ENCODE assay signal across 22 cellular contexts in the genomic region with DNA sequence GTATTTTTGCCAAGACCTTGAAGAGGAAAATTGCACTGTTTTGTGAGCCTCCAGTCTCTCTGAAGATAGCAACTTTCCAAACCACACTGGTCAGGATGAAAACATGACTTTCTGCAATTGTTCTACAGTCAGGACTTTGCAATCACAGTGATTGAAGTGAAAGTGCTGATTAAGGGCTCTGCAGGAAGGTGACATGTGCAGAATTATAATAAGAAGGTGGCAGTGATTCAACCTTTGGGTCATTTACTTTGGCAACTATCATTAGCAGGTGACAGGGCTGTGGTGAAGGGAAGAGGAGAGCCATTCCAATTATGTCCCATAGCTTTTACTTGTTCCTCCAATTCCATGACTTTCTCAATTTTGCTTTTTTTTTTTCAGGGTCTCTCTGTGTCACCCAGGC.
"Had no signal": no experiment of that assay in that cellular context is flagged by ENCODE, and none has a peak within 500 bp of the region (broad histone marks: within the 10 kb centered on the region; RNA-seq: fewer than 3 reads in every experiment).

No MANE protein-coding gene starts in this region.

- H3K9me3 ChIP-seq: body of pancreas, thoracic aorta, vagina had no signal

- H3K4me3 ChIP-seq: body of pancreas, cardiac muscle cell, spleen, thoracic aorta, vagina had no signal

- H3K4me1 ChIP-seq: body of pancreas, spleen, vagina had no signal

- H3K36me3 ChIP-seq: cardiac muscle cell, spleen, thoracic aorta, vagina had no signal

- ATAC-seq: activated CD4-positive, CD25-positive, alpha-beta regulatory T cell treated with anti-CD3 and anti-CD28 coated beads, Interleukin-2, amount 50 U/mL, for 24 hours; activated CD8-positive, alpha-beta memory T cell treated with anti-CD3 and anti-CD28 coated beads, Interleukin-2, amount 10 ng/mL, durations not matched to agents 7 days and 5 days; activated naive CD8-positive, alpha-beta T cell treated with anti-CD3 and anti-CD28 coated beads, Interleukin-2, amount 50 U/mL, for 24 hours; body of pancreas; esophagus mucosa; naive thymus-derived CD8-positive, alpha-beta T cell had no signal

- H3K27ac ChIP-seq: body of pancreas, cardiac muscle cell, spleen, thoracic aorta, vagina, VCaP had no signal

- DNase-seq: activated CD4-positive, alpha-beta memory T cell treated with anti-CD3 and anti-CD28 coated beads, Interleukin-2, amount 10 ng/mL, durations not matched to agents 7 days and 5 days; activated CD4-positive, alpha-beta T cell treated with anti-CD3 and anti-CD28 coated beads, Interleukin-2, amount 10 ng/mL, durations not matched to agents 24 days and 14 days; activated CD8-positive, alpha-beta memory T cell treated with anti-CD3 and anti-CD28 coated beads, Interleukin-2, amount 10 ng/mL, durations not matched to agents 7 days and 5 days; activated gamma-delta T cell; activated naive CD4-positive, alpha-beta T cell treated with anti-CD3 and anti-CD28 coated beads, Interleukin-2, amount 50 U/mL, for 16 hours; activated naive CD8-positive, alpha-beta T cell treated with anti-CD3 and anti-CD28 coated beads, Interleukin-2, amount 50 U/mL, for 24 hours; body of pancreas; effector CD8-positive, alpha-beta T cell; foreskin melanocyte; glutamatergic neuron; hypothalamus; mesenchymal stem cell; naive thymus-derived CD8-positive, alpha-beta T cell; spleen; stimulated activated CD4-positive, alpha-beta T cell treated with anti-CD3 and anti-CD28 coated beads, Interleukin-4, amount 100 ng/mL, for 1 hour; stimulated activated naive CD4-positive, alpha-beta T cell had no signal

- H3K27me3 ChIP-seq: body of pancreas, cardiac muscle cell, spleen, vagina had no signal
